Comparison of ENCODE assay signal across 16 cellular contexts in the genomic region with DNA sequence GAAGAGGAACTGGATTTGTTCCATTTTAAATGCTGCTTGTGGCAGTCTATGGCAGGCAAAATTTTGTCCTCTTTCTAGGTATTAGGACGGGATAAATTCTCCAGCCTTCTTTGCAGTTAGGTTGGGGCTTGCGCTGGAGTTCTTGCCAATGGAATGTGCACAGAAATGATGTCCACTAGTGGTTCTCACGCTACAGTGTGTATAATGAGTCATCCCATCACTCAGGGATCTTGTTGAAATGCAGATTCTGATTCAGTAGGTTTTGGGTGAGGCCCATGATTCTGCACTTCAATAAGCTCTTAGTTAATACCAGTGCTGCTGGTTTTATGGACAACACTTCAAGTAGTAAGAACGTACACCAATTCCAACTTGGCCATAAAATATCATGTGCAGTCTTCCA.
DNase-seq lines count a peak whose midpoint lies in the region; ATAC-seq, FAIRE-seq and TF ChIP-seq lines count a peak whose summit lies in the region.
"Had no signal": no experiment of that assay in that cellular context is flagged by ENCODE, and none has a peak within 500 bp of the region (broad histone marks: within the 10 kb centered on the region; RNA-seq: fewer than 3 reads in every experiment).

No MANE protein-coding gene starts in this region.

- H3K4me3 ChIP-seq in epithelial cell of esophagus (ENCODE audit: low read length) (no peak overlapping the region), skeletal muscle cell (ENCODE audit: low read depth, low read length) (no peak overlapping the region)
- H3K4me3 ChIP-seq: colonic mucosa, sigmoid colon had no signal

- TF ChIP-seq CTCF in epithelial cell of esophagus (IDR thresholded peaks at IDR 0.05; ENCODE audit: insufficient read depth, low read depth, low read length, missing control alignments) = no peak

- peak; percentile 86 for FAIRE-seq in RCC 7860 (lab: Jason Lieb, UNC)
- no peak for FAIRE-seq in HTR-8/SVneo (lab: Jason Lieb, UNC)

- ATAC-seq in HG03039 (IDR thresholded peaks at IDR 0.05; ENCODE audit: unreplicated experiment) = no peak
- ATAC-seq: activated CD4-positive, CD25-positive, alpha-beta regulatory T cell treated with anti-CD3 and anti-CD28 coated beads, Interleukin-2, amount 50 U/mL, for 24 hours had no signal

- DNase-seq in EL (peak; percentile 53), RCC 7860 (ENCODE audit: low spot score) (peak; percentile 82), epithelial cell of esophagus (ENCODE audit: low read depth) (peak; percentile 83), skeletal muscle cell (ENCODE audit: low read depth) (peak; percentile 44), SHP77 (lab: John Stamatoyannopoulos, UW) (no peak), HTR-8/SVneo (ENCODE audit: insufficient read length, low spot score) (no peak)
- DNase-seq: activated effector memory CD4-positive, alpha-beta T cell treated with Interleukin-2 at 50 U/mL for 16 hours; colonic mucosa; DMS 273 treated with DMSO at 0.1 percent for 48 hours; NCI-H2029 treated with DMSO at 0.1 percent for 48 hours; NCI-H510A; SHP77 treated with DMSO at 0.1 percent for 48 hours; sigmoid colon; stimulated activated CD4-positive, alpha-beta T cell treated with anti-CD3 and anti-CD28 coated beads, Interleukin-2, amount 100 ng/mL, for 48 hours had no signal

Comparison
In these comparisons a context has a peak if more than half of its experiments do, and no peak if none do; other contexts are left out.
1. DNase-seq: peak in EL (single experiment), RCC 7860 (single experiment), epithelial cell of esophagus (single experiment) and skeletal muscle cell (single experiment); none in SHP77 (0 of 2) and HTR-8/SVneo (single experiment).